In the genomic region with DNA sequence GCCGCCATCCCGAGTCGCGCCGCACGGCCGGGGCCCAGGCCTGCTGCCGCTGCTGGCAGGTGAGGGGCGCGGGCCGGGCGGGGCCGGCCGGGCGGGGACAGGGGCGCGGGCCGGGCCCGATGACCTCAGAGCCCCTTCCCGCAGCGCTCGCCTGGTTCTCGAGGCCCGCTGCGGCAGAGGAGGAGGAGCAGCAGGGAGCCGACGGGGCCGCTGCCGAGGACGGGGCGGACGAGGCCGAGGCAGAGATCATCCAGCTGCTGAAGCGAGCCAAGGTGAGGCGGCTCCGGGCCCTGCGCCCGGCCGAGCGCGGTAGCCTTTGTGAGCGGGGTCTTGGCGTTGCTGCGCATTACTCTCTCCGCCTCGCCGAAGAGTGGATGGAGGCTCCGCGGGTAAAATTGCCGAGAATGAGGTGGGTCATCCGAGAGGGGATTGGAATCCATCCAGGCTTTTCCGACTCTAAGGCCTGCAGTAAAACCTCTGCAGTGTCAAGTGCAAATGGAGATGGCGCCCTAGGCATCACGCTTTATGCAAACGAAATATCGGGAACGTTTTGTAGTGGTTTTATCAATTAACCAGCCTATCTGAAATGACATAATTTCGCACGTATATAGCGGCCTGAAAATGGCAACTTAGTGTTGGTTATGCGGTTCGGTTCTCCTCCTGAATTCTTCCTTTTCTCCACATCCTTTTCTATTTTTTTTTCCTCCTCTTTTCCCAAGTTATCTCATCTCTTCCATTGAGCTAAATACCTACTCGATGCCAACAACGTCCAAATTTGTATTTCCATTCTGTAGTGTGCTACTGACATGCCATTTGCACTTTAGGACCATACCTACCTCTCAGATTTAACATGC, we compare ENCODE assay signal across 8 cellular contexts. TPM values are rescaled to one million over a fixed set of nuclear protein-coding genes. Genes with fewer than 3 reads are reported as not detected.
DNase-seq lines count a peak whose midpoint lies in the region; ATAC-seq and TF ChIP-seq lines count a peak whose summit lies in the region.

No MANE protein-coding gene starts in this region.

- peak overlapping the region; percentile 59 for H2AFZ ChIP-seq in OCI-LY7 (ENCODE audit: low read length)

- CTCF ChIA-PET in AG04449 (lab: Yijun Ruan, JAX): interaction anchor here (1.0 to 4.7 kb wide), 6 partner anchors 11 to 172 kb away, joined by 3 to 34 read pairs (median 4); a partner anchor contains a TSS
- CTCF ChIA-PET in OCI-LY7 (lab: Charles Lee; ENCODE audit: unreplicated experiment): no interaction called here

- peaks cover 9% of the 10 kb centered on the region; the same call in 1 of the 2 replicates for H4K20me1 ChIP-seq in OCI-LY7 (ENCODE audit: insufficient read depth, low read length)

- H3K4me2 ChIP-seq in OCI-LY7 (ENCODE audit: low read length): peak overlapping the region; percentile 88

- H3K79me2 ChIP-seq in OCI-LY7 (ENCODE audit: insufficient read depth, low read depth, low read length): peaks cover 30% of the 10 kb centered on the region

- H3K4me3 ChIP-seq in AG04449 (ENCODE audit: low read depth, low read length) (peak overlapping the region; percentile 85), OCI-LY7 (ENCODE audit: low read depth, low read length, poor library complexity, severe bottlenecking) (peak overlapping the region; percentile 94), choroid plexus epithelial cell (ENCODE audit: low read depth, low read length) (peak overlapping the region; percentile 87), tibial nerve (peak overlapping the region; percentile 64 to 89 (median 72))

- POLR2A ChIA-PET in AG04449 (lab: Yijun Ruan, JAX) (interaction anchor here (0.6 to 2.6 kb wide), 4 partner anchors 15 to 811 kb away, joined by 3 to 15 read pairs (median 3); a partner anchor contains a TSS), OCI-LY7 (lab: Charles Lee) (interaction anchor here (0.7 to 1.5 kb wide), 4 partner anchors 9 to 187 kb away, joined by 3 read pairs; no protein-coding TSS in a partner anchor)

- peaks cover 62% of the 10 kb centered on the region for H3K36me3 ChIP-seq in OCI-LY7 (ENCODE audit: insufficient read depth, low read length)
- peaks cover 0 to 42% (median 12%) of the 10 kb centered on the region in 3 donors for H3K36me3 ChIP-seq in tibial nerve

- no peaks in the 10 kb centered on the region for H3K9me2 ChIP-seq in OCI-LY7 (ENCODE audit: insufficient read depth, low read length)

- H3K4me1 ChIP-seq in OCI-LY7 (ENCODE audit: insufficient read depth, low read length, poor library complexity, severe bottlenecking) (peaks cover 14% of the 10 kb centered on the region), tibial nerve (peaks cover 0 to 27% (median 10%) of the 10 kb centered on the region in 4 donors)

- ATAC-seq in GM18508 (IDR thresholded peaks at IDR 0.05; ENCODE audit: insufficient read depth, unreplicated experiment): peak; percentile 7
- peak; percentile 38 for ATAC-seq in HG03045 (IDR thresholded peaks at IDR 0.05; ENCODE audit: unreplicated experiment)

- no peak for TF ChIP-seq POLR2A in tibial nerve (IDR thresholded peaks at IDR 0.05)

- TF ChIP-seq EP300 in tibial nerve (IDR thresholded peaks at IDR 0.05): no peak

- H3K9me3 ChIP-seq in OCI-LY7 (ENCODE audit: low read length): peaks cover 18% of the 10 kb centered on the region
- peaks cover 0 to 2% (median 0%) of the 10 kb centered on the region in 4 donors for H3K9me3 ChIP-seq in tibial nerve

- no TSS peak for BruUV-seq in OCI-LY7 (replicated peaks; lab: Mats Ljungman, UMichigan)

- intact Hi-C loops in OCI-LY7 (cut with micrococcal nuclease; ENCODE audit: unreplicated experiment): loop anchor here (2.0 kb wide), 2 partner anchors 537 to 743 kb away; no protein-coding TSS in a partner anchor

- DNase-seq in AG04449 (ENCODE audit: low read depth, low spot score) (no peak), OCI-LY7 (ENCODE audit: low spot score) (peak; percentile 55), choroid plexus epithelial cell (ENCODE audit: low read depth) (peak; percentile 45), lung microvascular endothelial cell (ENCODE audit: low read depth in 2 of 2) (peak; percentile 41 to 48), tibial nerve (ENCODE audit: low spot score in 2 of 2) (no peak), GF-D8 (lab: John Stamatoyannopoulos, UW) (no peak)

- no peaks in the 10 kb centered on the region for H3K27me3 ChIP-seq in tibial nerve

- WGBS in tibial nerve, 2 donors: 1 to 2% methylated on average over 40 to 55 of the region's 64 CpGs

- no peak for TF ChIP-seq CTCF in AG04449 (IDR thresholded peaks at IDR 0.05; ENCODE audit: insufficient read depth, low read length, missing control alignments)
- TF ChIP-seq CTCF in OCI-LY7 (conservative IDR thresholded peaks at IDR 0.05; ENCODE audit: low read length): 0 out of 2 replicates have a peak, but pooled peaks have one; percentile 36
- TF ChIP-seq CTCF in choroid plexus epithelial cell (conservative IDR thresholded peaks at IDR 0.05; ENCODE audit: low read depth, low read length): no peak
- TF ChIP-seq CTCF in tibial nerve (IDR thresholded peaks at IDR 0.05): no peak

- H3K27ac ChIP-seq in OCI-LY7 (ENCODE audit: low read depth, low read length, poor library complexity, severe bottlenecking) (peak overlapping the region; percentile 85), tibial nerve (peak overlapping the region; percentile 93 to 97 (median 93))

RNA-seq across cellular contexts. Expression of a gene that starts 0.6 kb away (rescaled TPM):
- 42.0 and 57.3 TPM in 2 replicates for total RNA-seq in OCI-LY7 (2014; rRNA removed; shearing (Covaris generic))
- total RNA-seq in OCI-LY7 (2022): 43.2 and 43.7 TPM in 2 replicates
- 35.1 and 36.2 TPM in 2 replicates for total RNA-seq in lung microvascular endothelial cell
- 100 to 1,000 TPM in 3 of 4 donors, 10 to 100 TPM in 1; 88.3 to 152 (median 124) TPM for total RNA-seq in tibial nerve

RNA-seq across cellular contexts. Expression of a gene that starts 0.7 kb away (rescaled TPM):
- total RNA-seq in OCI-LY7 (2014; rRNA removed; shearing (Covaris generic)): 27.2 and 34.7 TPM in 2 replicates
- 27.4 and 33.2 TPM in 2 replicates for total RNA-seq in OCI-LY7 (2022)
- total RNA-seq in lung microvascular endothelial cell: 14.2 and 15.3 TPM in 2 replicates
- total RNA-seq in tibial nerve: 10 to 100 TPM in 3 of 4 donors, 1 to 10 TPM in 1; 7.0 to 31.2 (median 17.4) TPM

RNA-seq across cellular contexts. Expression of a gene that starts 55.3 kb away (rescaled TPM):
- total RNA-seq in OCI-LY7 (2014; rRNA removed; shearing (Covaris generic)): not detected in 2 replicates
- total RNA-seq in OCI-LY7 (2022): not detected in 2 replicates
- 5.4 and 6.8 TPM in 2 replicates for total RNA-seq in lung microvascular endothelial cell
- total RNA-seq in tibial nerve: 1 to 10 TPM in 2 of 4 donors, under 1 TPM in 1, not detected in 1; 0.59 to 3.6 (median 1.1) TPM

Comparison
In these comparisons a context has a peak if more than half of its experiments do, and no peak if none do; other contexts are left out.
1. DNase-seq: peak in OCI-LY7 (single experiment), choroid plexus epithelial cell (single experiment) and lung microvascular endothelial cell (2 of 2); none in AG04449 (single experiment), tibial nerve (0 of 2) and GF-D8 (single experiment).
2. Peak in every context shown above with its lines, with median percentiles within 50 percentile points of each other: H3K4me3 ChIP-seq.